ENCODE assay signal across 34 cellular contexts in genomic region chr4:11197942-11198341, GRCh38.
"Had no signal": no experiment of that assay in that cellular context is flagged by ENCODE, and none has a peak within 500 bp of the region (broad histone marks: within the 10 kb centered on the region; RNA-seq: fewer than 3 reads in every experiment).

No MANE protein-coding gene starts in this region.

- H3K4me3 ChIP-seq: adrenal gland, breast epithelium, coronary artery, dorsolateral prefrontal cortex, esophagus muscularis mucosa, gastroesophageal sphincter had no signal

- ATAC-seq: activated CD4-positive, CD25-positive, alpha-beta regulatory T cell treated with anti-CD3 and anti-CD28 coated beads, Interleukin-2, amount 50 U/mL, for 24 hours; activated CD8-positive, alpha-beta T cell treated with anti-CD3 and anti-CD28 coated beads for 36 hours; activated naive CD8-positive, alpha-beta T cell treated with anti-CD3 and anti-CD28 coated beads, Interleukin-2, amount 50 U/mL, for 24 hours; activated T-cell treated with anti-CD3 and anti-CD28 coated beads, Interleukin-2, amount 50 U/mL, for 4 hours; gastroesophageal sphincter; T-helper 17 cell had no signal

- H3K9me3 Mint-ChIP-seq: activated B cell treated with CpG ODN at 0.5 μM for 24 hours; activated CD8-positive, alpha-beta T cell treated with anti-CD3 and anti-CD28 coated beads for 36 hours; activated naive CD4-positive, alpha-beta T cell treated with anti-CD3 and anti-CD28 coated beads for 36 hours; activated naive CD4-positive, alpha-beta T cell treated with anti-CD3 and anti-CD28 coated beads, Interleukin-2, amount 50 U/mL, for 24 hours; activated naive CD8-positive, alpha-beta T cell treated with anti-CD3 and anti-CD28 coated beads for 36 hours; activated naive CD8-positive, alpha-beta T cell treated with anti-CD3 and anti-CD28 coated beads, Interleukin-2, amount 50 U/mL, for 24 hours; activated T-cell treated with anti-CD3 and anti-CD28 coated beads, Interleukin-2, amount 50 U/mL, for 4 hours; activated T-helper 2 cell treated with anti-CD3 and anti-CD28 coated beads, Interferon-gamma antibody, Interleukin-2, Interleukin-4, amounts not matched to agents 10 μg/mL and 5 μg/mL and 100 μg/mL, durations not matched to agents 14 hours and 24 hours and 36 hours; brain; dendritic cell treated with granulocyte-macrophage colony-stimulating factor and Interleukin-4, amounts not matched to agents 40 ng/mL and 50 ng/mL, for 4 days; endodermal cell; T-helper 2 cell treated with Interferon-gamma antibody and Interleukin-4, amounts not matched to agents 5 μg/mL and 100 μg/mL, for 36 hours had no signal

- DNase-seq: activated B cell treated with CpG ODN at 0.5 μM for 24 hours; activated CD4-positive, alpha-beta T cell treated with anti-CD3 and anti-CD28 coated beads for 48 hours; activated CD4-positive, alpha-beta T cell treated with anti-CD3 and anti-CD28 coated beads, Interleukin-2, amount 50 U/mL, for 1 hour; activated CD4-positive, alpha-beta T cell treated with anti-CD3 and anti-CD28 coated beads, Interleukin-2, amount 50 U/mL, for 48 hours; activated CD8-positive, alpha-beta memory T cell treated with anti-CD3 and anti-CD28 coated beads for 24 hours; activated CD8-positive, alpha-beta T cell treated with anti-CD3 and anti-CD28 coated beads for 36 hours; activated effector memory CD4-positive, alpha-beta T cell treated with anti-CD3 and anti-CD28 coated beads, Interleukin-2, amount 50 U/mL, for 16 hours; activated naive CD4-positive, alpha-beta T cell treated with anti-CD3 and anti-CD28 coated beads for 36 hours; activated naive CD8-positive, alpha-beta T cell treated with anti-CD3 and anti-CD28 coated beads for 36 hours; activated naive CD8-positive, alpha-beta T cell treated with anti-CD3 and anti-CD28 coated beads, Interleukin-2, amount 50 U/mL, for 24 hours; activated T-cell treated with anti-CD3 and anti-CD28 coated beads, Interleukin-2, amount 50 U/mL, for 4 hours; adrenal gland; amygdala; aorta; dorsolateral prefrontal cortex; effector memory CD4-positive, alpha-beta T cell; endodermal cell; erythroblast; foreskin melanocyte; T-helper 1 cell; T-helper 17 cell; T1000; WERI-Rb-1 had no signal

- H3K9me3 ChIP-seq: adrenal gland, breast epithelium, esophagus muscularis mucosa, gastroesophageal sphincter had no signal

- H3K36me3 ChIP-seq: adrenal gland, breast epithelium, esophagus muscularis mucosa, gastroesophageal sphincter, WERI-Rb-1 had no signal

- H3K4me1 ChIP-seq: adrenal gland, breast epithelium, esophagus muscularis mucosa, gastroesophageal sphincter had no signal

- H3K27me3 Mint-ChIP-seq: activated B cell treated with CpG ODN at 0.5 μM for 24 hours; activated CD8-positive, alpha-beta T cell treated with anti-CD3 and anti-CD28 coated beads for 36 hours; activated naive CD4-positive, alpha-beta T cell treated with anti-CD3 and anti-CD28 coated beads, Interleukin-2, amount 50 U/mL, for 24 hours; activated naive CD8-positive, alpha-beta T cell treated with anti-CD3 and anti-CD28 coated beads for 36 hours; activated naive CD8-positive, alpha-beta T cell treated with anti-CD3 and anti-CD28 coated beads, Interleukin-2, amount 50 U/mL, for 24 hours; central memory CD8-positive, alpha-beta T cell; dendritic cell treated with granulocyte-macrophage colony-stimulating factor and Interleukin-4, amounts not matched to agents 40 ng/mL and 50 ng/mL, for 4 days; T-helper 17 cell had no signal

- H3K4me3 Mint-ChIP-seq: activated B cell treated with CpG ODN at 0.5 μM for 24 hours; activated CD8-positive, alpha-beta T cell treated with anti-CD3 and anti-CD28 coated beads for 36 hours; activated naive CD4-positive, alpha-beta T cell treated with anti-CD3 and anti-CD28 coated beads for 36 hours; activated naive CD4-positive, alpha-beta T cell treated with anti-CD3 and anti-CD28 coated beads, Interleukin-2, amount 50 U/mL, for 24 hours; activated naive CD8-positive, alpha-beta T cell treated with anti-CD3 and anti-CD28 coated beads for 36 hours; activated naive CD8-positive, alpha-beta T cell treated with anti-CD3 and anti-CD28 coated beads, Interleukin-2, amount 50 U/mL, for 24 hours; activated T-cell treated with anti-CD3 and anti-CD28 coated beads, Interleukin-2, amount 50 U/mL, for 4 hours; brain; central memory CD8-positive, alpha-beta T cell; dendritic cell treated with granulocyte-macrophage colony-stimulating factor and Interleukin-4, amounts not matched to agents 40 ng/mL and 50 ng/mL, for 4 days; endodermal cell; T-helper 17 cell; T-helper 2 cell treated with Interferon-gamma antibody and Interleukin-4, amounts not matched to agents 5 μg/mL and 100 μg/mL, for 36 hours had no signal

- H3K27me3 ChIP-seq: adrenal gland, breast epithelium, esophagus muscularis mucosa had no signal

- H3K36me3 Mint-ChIP-seq: activated naive CD4-positive, alpha-beta T cell treated with anti-CD3 and anti-CD28 coated beads, Interleukin-2, amount 50 U/mL, for 24 hours; activated naive CD8-positive, alpha-beta T cell treated with anti-CD3 and anti-CD28 coated beads for 36 hours; brain had no signal

- H3K27ac Mint-ChIP-seq: activated B cell treated with CpG ODN at 0.5 μM for 24 hours; activated CD8-positive, alpha-beta T cell treated with anti-CD3 and anti-CD28 coated beads for 36 hours; activated naive CD4-positive, alpha-beta T cell treated with anti-CD3 and anti-CD28 coated beads for 36 hours; activated naive CD4-positive, alpha-beta T cell treated with anti-CD3 and anti-CD28 coated beads, Interleukin-2, amount 50 U/mL, for 24 hours; activated naive CD8-positive, alpha-beta T cell treated with anti-CD3 and anti-CD28 coated beads for 36 hours; activated naive CD8-positive, alpha-beta T cell treated with anti-CD3 and anti-CD28 coated beads, Interleukin-2, amount 50 U/mL, for 24 hours; activated T-helper 2 cell treated with anti-CD3 and anti-CD28 coated beads, Interferon-gamma antibody, Interleukin-2, Interleukin-4, amounts not matched to agents 10 μg/mL and 5 μg/mL and 100 μg/mL, durations not matched to agents 14 hours and 24 hours and 36 hours; brain; dendritic cell treated with granulocyte-macrophage colony-stimulating factor and Interleukin-4, amounts not matched to agents 40 ng/mL and 50 ng/mL, for 4 days; endodermal cell; T-helper 17 cell; T-helper 2 cell treated with Interferon-gamma antibody and Interleukin-4, amounts not matched to agents 5 μg/mL and 100 μg/mL, for 36 hours had no signal

- H3K27ac ChIP-seq: adrenal gland, breast epithelium, coronary artery, dorsolateral prefrontal cortex, esophagus muscularis mucosa, gastroesophageal sphincter, WERI-Rb-1 had no signal

- H3K4me1 Mint-ChIP-seq: activated naive CD4-positive, alpha-beta T cell treated with anti-CD3 and anti-CD28 coated beads, Interleukin-2, amount 50 U/mL, for 24 hours; activated naive CD8-positive, alpha-beta T cell treated with anti-CD3 and anti-CD28 coated beads for 36 hours; activated naive CD8-positive, alpha-beta T cell treated with anti-CD3 and anti-CD28 coated beads, Interleukin-2, amount 50 U/mL, for 24 hours; brain; central memory CD8-positive, alpha-beta T cell; T-helper 17 cell had no signal
